Comparison of ENCODE assay signal across 17 cellular contexts in genomic region chr2:146532748-146533147, GRCh38.
DNase-seq lines count a peak whose midpoint lies in the region; FAIRE-seq and TF ChIP-seq lines count a peak whose summit lies in the region.
"Had no signal": no experiment of that assay in that cellular context is flagged by ENCODE, and none has a peak within 500 bp of the region (broad histone marks: within the 10 kb centered on the region; RNA-seq: fewer than 3 reads in every experiment).

No MANE protein-coding gene starts in this region.

- no peak for FAIRE-seq in frontal cortex (lab: Jason Lieb, UNC)
- FAIRE-seq: G401.6, K562 had no signal

- no peaks in the 10 kb centered on the region for H3K36me3 Mint-ChIP-seq in nephron progenitor cell (ENCODE audit: low read depth)
- H3K36me3 Mint-ChIP-seq: CD8-positive, alpha-beta T cell had no signal

- no peak overlapping the region for H3K4me3 ChIP-seq in HAP-1
- H3K4me3 ChIP-seq: BLaER1 treated with 17β-estradiol and CSF1 and Interleukin-3, amounts not matched to agents 10 nM and 100 nM; K562; SK-N-MC had no signal

- H3K27me3 Mint-ChIP-seq in nephron progenitor cell (ENCODE audit: low read depth, poor library complexity): no peaks in the 10 kb centered on the region

- no peaks in the 10 kb centered on the region for H3K36me3 ChIP-seq in HAP-1 (replicated peaks)
- H3K36me3 ChIP-seq: BLaER1 treated with 17β-estradiol and CSF1 and Interleukin-3, amounts not matched to agents 10 nM and 100 nM had no signal

- H3K9me3 ChIP-seq in HAP-1: no peaks in the 10 kb centered on the region

- peak overlapping the region; percentile 41 for H3K27ac Mint-ChIP-seq in nephron progenitor cell
- H3K27ac Mint-ChIP-seq: CD8-positive, alpha-beta T cell had no signal

- in situ Hi-C loops in HAP-1 (cut with MboI; ENCODE audit: low sequenced_read_pairs): no loop called here

- peaks cover 9% of the 10 kb centered on the region for H3K9me3 Mint-ChIP-seq in nephron progenitor cell

- H3K4me1 ChIP-seq in HAP-1: peaks cover 13% of the 10 kb centered on the region
- H3K4me1 ChIP-seq: BLaER1 treated with 17β-estradiol and CSF1 and Interleukin-3, amounts not matched to agents 10 nM and 100 nM had no signal

- H3K4me1 Mint-ChIP-seq in nephron progenitor cell: peaks cover 15% of the 10 kb centered on the region

- TF ChIP-seq CTCF in nephron progenitor cell (IDR thresholded peaks at IDR 0.05): no peak

- DNase-seq in HAP-1 (ENCODE audit: low spot score in 2 of 2) (peak; percentile 50 to 92), NCI-H1417 treated with DMSO at 0.1 percent for 48 hours (lab: John Stamatoyannopoulos, UW) (peak; percentile 53), NCI-H82 treated with DMSO at 0.1 percent for 48 hours (lab: John Stamatoyannopoulos, UW; ENCODE audit: unreplicated experiment) (peak; percentile 88), nephron progenitor cell (no peak), frontal cortex (ENCODE audit: low spot score in 2 of 2) (no peak), cerebellar nuclear complex (lab: John Stamatoyannopoulos, UW) (no peak), HuH-7 (ENCODE audit: low spot score) (no peak)
- DNase-seq: CD8-positive, alpha-beta T cell; NCI-H1694; NCI-H345; NCI-H524 treated with DMSO at 0.1 percent for 48 hours; NK-92 treated with Interleukin-12 subunit alpha and Interleukin-12 subunit beta, amount 100 ng/mL, for 24 hours; Right ventricle myocardium superior had no signal

- no peak overlapping the region for H3K4me3 Mint-ChIP-seq in nephron progenitor cell
- H3K4me3 Mint-ChIP-seq: CD8-positive, alpha-beta T cell had no signal

- no peaks in the 10 kb centered on the region for H3K27me3 ChIP-seq in HAP-1 (ENCODE audit: low read depth)
- H3K27me3 ChIP-seq: BLaER1 treated with 17β-estradiol and CSF1 and Interleukin-3, amounts not matched to agents 10 nM and 100 nM had no signal

Comparison
In these comparisons a context has a peak if more than half of its experiments do, and no peak if none do; other contexts are left out.
1. DNase-seq: peak in HAP-1 (2 of 2), NCI-H1417 treated with DMSO at 0.1 percent for 48 hours (single experiment) and NCI-H82 treated with DMSO at 0.1 percent for 48 hours (single experiment); none in nephron progenitor cell (single experiment), frontal cortex (0 of 2), cerebellar nuclear complex (0 of 2) and HuH-7 (single experiment).